In genomic region chr9:85715587-85715986, GRCh38 we compare ENCODE assay signal across 8 cellular contexts. TPM values are rescaled to one million over a fixed set of nuclear protein-coding genes. Genes with fewer than 3 reads are reported as not detected.
A peak's percentile ranks its signal among the peaks of the same experiment; 100 is the strongest.
DNase-seq lines count a peak whose midpoint lies in the region; ATAC-seq and TF ChIP-seq lines count a peak whose summit lies in the region.

No MANE protein-coding gene starts in this region.

- no peaks in the 10 kb centered on the region for H4K20me1 ChIP-seq in PC-3 (ENCODE audit: low read length)

- intact Hi-C loops in PC-3 (cut with micrococcal nuclease) (no loop called here), vagina (cut with DNase I) (no loop called here)

- peaks cover 0 to 9% (median 3%) of the 10 kb centered on the region in 5 donors for H3K9me3 Mint-ChIP-seq in CD8-positive, alpha-beta memory T cell
- no peaks in the 10 kb centered on the region for H3K9me3 Mint-ChIP-seq in effector memory CD8-positive, alpha-beta T cell

- H3K27ac ChIP-seq in CD8-positive, alpha-beta memory T cell (ENCODE audit: low read depth, low read length): peak overlapping the region; percentile 7
- H3K27ac ChIP-seq in PC-3 (ENCODE audit: low read length) (no peak overlapping the region), vagina (no peak overlapping the region)

- H3F3A ChIP-seq in PC-3 (ENCODE audit: low read length, unreplicated experiment): no peaks in the 10 kb centered on the region

- no peak overlapping the region for H3K9ac ChIP-seq in PC-3 (ENCODE audit: low read length)

- no peaks in the 10 kb centered on the region for H3K9me3 ChIP-seq in CD8-positive, alpha-beta memory T cell (ENCODE audit: low read length)
- no peaks in the 10 kb centered on the region for H3K9me3 ChIP-seq in PC-3 (ENCODE audit: low read length)
- no peaks in the 10 kb centered on the region for H3K9me3 ChIP-seq in vagina

- CTCF ChIA-PET in CD8-positive, alpha-beta memory T cell (lab: Charles Lee): interaction anchor here (1.1 to 2.9 kb wide), 3 partner anchors 15 to 19 kb away, joined by 3 to 11 read pairs (median 3); no protein-coding TSS in a partner anchor
- CTCF ChIA-PET in PC-3 (lab: Charles Lee): no interaction called here

- H3K79me2 ChIP-seq in PC-3 (ENCODE audit: low read length): no peaks in the 10 kb centered on the region

- no peaks in the 10 kb centered on the region for H3K27me3 ChIP-seq in CD8-positive, alpha-beta memory T cell (ENCODE audit: insufficient read depth, low read length, poor library complexity, severe bottlenecking)
- H3K27me3 ChIP-seq in PC-3 (ENCODE audit: low read length) (no peaks in the 10 kb centered on the region), vagina (no peaks in the 10 kb centered on the region)

- BruUV-seq in PC-3 (replicated peaks; lab: Mats Ljungman, UMichigan): no TSS peak

- H3K4me1 ChIP-seq in CD8-positive, alpha-beta memory T cell (ENCODE audit: insufficient read depth, low read length): peaks cover 18% of the 10 kb centered on the region
- H3K4me1 ChIP-seq in PC-3 (ENCODE audit: insufficient read depth, low read length) (no peaks in the 10 kb centered on the region), vagina (no peaks in the 10 kb centered on the region)

- H2AFZ ChIP-seq in PC-3 (ENCODE audit: low read length): no peak overlapping the region

- no peak overlapping the region for H3K4me3 ChIP-seq in CD8-positive, alpha-beta memory T cell (ENCODE audit: low read length)
- H3K4me3 ChIP-seq in PC-3 (ENCODE audit: low read length) (no peak overlapping the region), vagina (no peak overlapping the region)

- no peak overlapping the region for H3K4me2 ChIP-seq in PC-3 (ENCODE audit: low read length)

- ATAC-seq in GM21367 (IDR thresholded peaks at IDR 0.05; ENCODE audit: unreplicated experiment): peak; percentile 65
- peak; percentile 47 for ATAC-seq in HG03521 (IDR thresholded peaks at IDR 0.05; ENCODE audit: unreplicated experiment)
- ATAC-seq in effector memory CD8-positive, alpha-beta T cell (replicated peaks): peak; percentile 89
- no peak for ATAC-seq in PC-3

- peak overlapping the region; percentile 57 to 78 (median 71) for H3K4me3 Mint-ChIP-seq in CD8-positive, alpha-beta memory T cell
- peak overlapping the region; percentile 31 to 61 for H3K4me3 Mint-ChIP-seq in effector memory CD8-positive, alpha-beta T cell

- peak overlapping the region; percentile 27 to 97 (median 74) for H3K27ac Mint-ChIP-seq in CD8-positive, alpha-beta memory T cell
- peak overlapping the region; percentile 6 to 93 for H3K27ac Mint-ChIP-seq in effector memory CD8-positive, alpha-beta T cell

- H3K36me3 ChIP-seq in CD8-positive, alpha-beta memory T cell (ENCODE audit: insufficient read depth, low read length): no peaks in the 10 kb centered on the region
- H3K36me3 ChIP-seq in PC-3 (ENCODE audit: low read depth, low read length) (no peaks in the 10 kb centered on the region), vagina (no peaks in the 10 kb centered on the region)

- POLR2A ChIA-PET in CD8-positive, alpha-beta memory T cell (lab: Charles Lee): interaction anchor here (1.2 kb wide), 1 partner anchor 25 kb away, joined by 8 read pairs; no protein-coding TSS in a partner anchor
- POLR2A ChIA-PET in PC-3 (lab: Charles Lee; ENCODE audit: unreplicated experiment): no interaction called here

- DNase-seq in CD8-positive, alpha-beta memory T cell: peak in 1 of 5 donors; percentile 29
- peak; percentile 23 to 32 (median 31) for DNase-seq in effector memory CD8-positive, alpha-beta T cell
- DNase-seq in PC-3 (no peak), vagina (ENCODE audit: extremely low spot score in 2 of 2) (no peak), GM19238 (ENCODE audit: insufficient read length, low spot score) (no peak)
- no peak for DNase-seq in activated CD4-positive, alpha-beta T cell treated with anti-CD3 and anti-CD28 coated beads for 4 hours

- H3K4me1 Mint-ChIP-seq in CD8-positive, alpha-beta memory T cell: peaks cover 54 to 68% (median 65%) of the 10 kb centered on the region in 3 donors
- H3K4me1 Mint-ChIP-seq in effector memory CD8-positive, alpha-beta T cell (ENCODE audit: low read depth in 2 of 2): peaks cover 37 to 55% of the 10 kb centered on the region in 2 donors

- TF ChIP-seq CTCF in PC-3 (conservative IDR thresholded peaks at IDR 0.05; ENCODE audit: low read depth, low read length) (no peak), vagina (IDR thresholded peaks at IDR 0.05) (no peak)

- H3K27me3 Mint-ChIP-seq in CD8-positive, alpha-beta memory T cell: no peaks in the 10 kb centered on the region
- no peaks in the 10 kb centered on the region for H3K27me3 Mint-ChIP-seq in effector memory CD8-positive, alpha-beta T cell

- no peaks in the 10 kb centered on the region for H3K9me2 ChIP-seq in PC-3 (replicated peaks; ENCODE audit: low read length)

- no peak for TF ChIP-seq POLR2A in vagina (IDR thresholded peaks at IDR 0.05)

- peaks cover 1 to 11% (median 10%) of the 10 kb centered on the region in 3 donors for H3K36me3 Mint-ChIP-seq in CD8-positive, alpha-beta memory T cell
- H3K36me3 Mint-ChIP-seq in effector memory CD8-positive, alpha-beta T cell (ENCODE audit: insufficient read depth): peaks cover 12% of the 10 kb centered on the region

RNA-seq across cellular contexts. Expression of gene AGTPBP1, which starts 26.2 kb away (rescaled TPM):
- 10 to 100 TPM; 27.5 to 30.2 TPM for total RNA-seq in CD8-positive, alpha-beta memory T cell
- 35.5 TPM for polyA plus RNA-seq in CD8-positive, alpha-beta memory T cell
- 5.3 and 6.0 TPM in 2 replicates for total RNA-seq in PC-3 (2014; rRNA removed)
- total RNA-seq in vagina: 12.3 TPM

Comparison
In these comparisons a context has a peak if more than half of its experiments do, and no peak if none do; other contexts are left out.
1. DNase-seq: peak in effector memory CD8-positive, alpha-beta T cell (3 of 3); none in PC-3 (single experiment), activated CD4-positive, alpha-beta T cell treated with anti-CD3 and anti-CD28 coated beads for 4 hours (0 of 2), vagina (0 of 2) and GM19238 (single experiment).